In the genomic region with DNA sequence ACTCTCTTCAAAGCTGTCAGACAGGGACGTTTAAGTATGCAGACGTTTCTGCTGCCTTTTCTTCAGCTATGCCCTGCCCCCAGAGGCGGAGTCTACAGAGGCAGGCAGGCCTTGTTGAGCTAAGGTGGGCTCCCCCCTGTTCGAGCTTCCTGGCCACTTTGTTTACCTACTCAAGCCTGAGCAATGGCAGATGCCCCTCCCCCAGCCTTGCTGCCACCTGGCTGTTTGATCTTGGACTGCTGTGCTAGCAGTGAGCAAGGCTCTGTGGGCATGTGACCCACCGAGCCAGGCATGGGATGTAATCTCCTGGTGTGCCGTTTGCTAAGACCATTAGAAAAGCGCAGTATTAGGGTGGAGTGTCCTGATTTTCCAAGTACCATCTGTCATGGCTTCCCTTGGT, we compare ENCODE assay signal across 15 cellular contexts.
"Had no signal": no experiment of that assay in that cellular context is flagged by ENCODE, and none has a peak within 500 bp of the region (broad histone marks: within the 10 kb centered on the region; RNA-seq: fewer than 3 reads in every experiment).

No MANE protein-coding gene starts in this region.

- H3K4me1 Mint-ChIP-seq: activated CD8-positive, alpha-beta memory T cell treated with anti-CD3 and anti-CD28 coated beads, Interleukin-2, amount 10 ng/mL, durations not matched to agents 7 days and 5 days; activated naive CD8-positive, alpha-beta T cell treated with anti-CD3 and anti-CD28 coated beads for 36 hours; naive B cell had no signal

- FAIRE-seq: TTC549 had no signal

- H3K36me3 ChIP-seq: neutrophil, right atrium auricular region, thyroid gland, uterus had no signal

- H3K9me3 ChIP-seq: neutrophil, right atrium auricular region, thyroid gland, uterus had no signal

- H3K4me3 Mint-ChIP-seq: activated CD8-positive, alpha-beta memory T cell treated with anti-CD3 and anti-CD28 coated beads, Interleukin-2, amount 10 ng/mL, durations not matched to agents 7 days and 5 days; activated naive CD8-positive, alpha-beta T cell treated with anti-CD3 and anti-CD28 coated beads for 36 hours; naive B cell had no signal

- H3K27ac Mint-ChIP-seq: activated CD8-positive, alpha-beta memory T cell treated with anti-CD3 and anti-CD28 coated beads, Interleukin-2, amount 10 ng/mL, durations not matched to agents 7 days and 5 days; activated naive CD8-positive, alpha-beta T cell treated with anti-CD3 and anti-CD28 coated beads for 36 hours; naive B cell had no signal

- H3K36me3 Mint-ChIP-seq: activated CD8-positive, alpha-beta memory T cell treated with anti-CD3 and anti-CD28 coated beads, Interleukin-2, amount 10 ng/mL, durations not matched to agents 7 days and 5 days; activated naive CD8-positive, alpha-beta T cell treated with anti-CD3 and anti-CD28 coated beads for 36 hours; naive B cell had no signal

- H3K27ac ChIP-seq: neutrophil, right atrium auricular region, skin epidermis, thyroid gland, uterus had no signal

- H3K4me1 ChIP-seq: right atrium auricular region, thyroid gland, uterus had no signal

- H3K27me3 Mint-ChIP-seq: activated CD8-positive, alpha-beta memory T cell treated with anti-CD3 and anti-CD28 coated beads, Interleukin-2, amount 10 ng/mL, durations not matched to agents 7 days and 5 days; activated naive CD8-positive, alpha-beta T cell treated with anti-CD3 and anti-CD28 coated beads for 36 hours; naive B cell had no signal

- ATAC-seq: activated CD8-positive, alpha-beta memory T cell treated with anti-CD3 and anti-CD28 coated beads, Interleukin-2, amount 10 ng/mL, durations not matched to agents 7 days and 5 days had no signal

- DNase-seq: activated CD8-positive, alpha-beta memory T cell treated with anti-CD3 and anti-CD28 coated beads, Interleukin-2, amount 10 ng/mL, durations not matched to agents 7 days and 5 days; activated gamma-delta T cell; activated naive CD8-positive, alpha-beta T cell treated with anti-CD3 and anti-CD28 coated beads for 36 hours; activated T-cell treated with anti-CD3 and anti-CD28 coated beads, Interleukin-2, amount 50 U/mL, for 48 hours; cerebellar nuclear complex; dermis blood vessel endothelial cell; erythroblast; hippocampal formation; naive B cell; thyroid gland; uterus had no signal

- H3K27me3 ChIP-seq: neutrophil, right atrium auricular region, thyroid gland, uterus had no signal

- H3K4me3 ChIP-seq: right atrium auricular region, skin epidermis, thyroid gland, uterus had no signal
